In genomic region chr3:48635222-48636021, GRCh38 we compare ENCODE assay signal across 1 cellular context.
TF ChIP-seq lines count a peak whose summit lies in the region.

TSS of gene SLC26A6 (minus strand) at chr3:48635461. CDS start at chr3:48635393, 68 bp downstream.

TF ChIP-seq in WTC11, 78 proteins besides CTCF, POLR2A, EP300 and RAD21 (continued from another document):
- TF ChIP-seq FOXP1 (CRISPR knock-in tag; IDR thresholded peaks at IDR 0.05; ENCODE audit: borderline replicate concordance) (peak; percentile 67; the same call in 1 of the 2 replicates), ZNF263 (CRISPR knock-in tag; IDR thresholded peaks at IDR 0.05; ENCODE audit: low read depth) (0 out of 2 replicates have a peak, but pooled peaks have one; percentile 27), CREB1 (CRISPR knock-in tag; IDR thresholded peaks at IDR 0.05) (peak; percentile 70; the same call in 1 of the 2 replicates), FOXP4 (CRISPR knock-in tag; IDR thresholded peaks at IDR 0.05) (peak; percentile 81; the same call in 1 of the 2 replicates), ZNF219 (CRISPR knock-in tag; IDR thresholded peaks at IDR 0.05; ENCODE audit: borderline replicate concordance) (no peak), ZNF138 (CRISPR knock-in tag; conservative IDR thresholded peaks at IDR 0.05) (no peak), PRDM15 (CRISPR knock-in tag; IDR thresholded peaks at IDR 0.05) (peak; percentile 74), CBFB (CRISPR knock-in tag; IDR thresholded peaks at IDR 0.05; ENCODE audit: low read depth) (no peak), NFATC4 (CRISPR knock-in tag; IDR thresholded peaks at IDR 0.05) (no peak), GTF2I (CRISPR knock-in tag; conservative IDR thresholded peaks at IDR 0.05) (0 out of 2 replicates have a peak, but pooled peaks have one; percentile 14), MAX (CRISPR knock-in tag; IDR thresholded peaks at IDR 0.05) (peak; percentile 25; the same call in 1 of the 2 replicates), GABPB1 (CRISPR knock-in tag; IDR thresholded peaks at IDR 0.05) (0 out of 2 replicates have a peak, but pooled peaks have one; percentile 6), CREM (CRISPR knock-in tag; IDR thresholded peaks at IDR 0.05) (0 out of 2 replicates have a peak, but pooled peaks have one; percentile 33), RORB (CRISPR knock-in tag; IDR thresholded peaks at IDR 0.05) (no peak), MYBL2 (CRISPR knock-in tag; IDR thresholded peaks at IDR 0.05) (peak; percentile 67; the same call in 1 of the 2 replicates), FOXJ3 (CRISPR knock-in tag; IDR thresholded peaks at IDR 0.05; ENCODE audit: borderline replicate concordance) (no peak), JUN (CRISPR knock-in tag; IDR thresholded peaks at IDR 0.05) (no peak), ZNF232 (CRISPR knock-in tag; IDR thresholded peaks at IDR 0.05) (no peak; the same call in 1 of the 2 replicates), SP1 (CRISPR knock-in tag; conservative IDR thresholded peaks at IDR 0.05) (peak; percentile 88), ATF1 (CRISPR knock-in tag; IDR thresholded peaks at IDR 0.05) (no peak), RELA (CRISPR knock-in tag; IDR thresholded peaks at IDR 0.05; ENCODE audit: borderline replicate concordance) (no peak; the same call in 1 of the 2 replicates), KAT7 (CRISPR knock-in tag; IDR thresholded peaks at IDR 0.05; ENCODE audit: borderline replicate concordance) (peak; percentile 93; the same call in 1 of the 2 replicates)
- TF ChIP-seq, protein P1, sequence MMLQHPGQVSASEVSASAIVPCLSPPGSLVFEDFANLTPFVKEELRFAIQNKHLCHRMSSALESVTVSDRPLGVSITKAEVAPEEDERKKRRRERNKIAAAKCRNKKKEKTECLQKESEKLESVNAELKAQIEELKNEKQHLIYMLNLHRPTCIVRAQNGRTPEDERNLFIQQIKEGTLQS (CRISPR knock-in tag; conservative IDR thresholded peaks at IDR 0.05), result no peak
- TF ChIP-seq, protein P2, sequence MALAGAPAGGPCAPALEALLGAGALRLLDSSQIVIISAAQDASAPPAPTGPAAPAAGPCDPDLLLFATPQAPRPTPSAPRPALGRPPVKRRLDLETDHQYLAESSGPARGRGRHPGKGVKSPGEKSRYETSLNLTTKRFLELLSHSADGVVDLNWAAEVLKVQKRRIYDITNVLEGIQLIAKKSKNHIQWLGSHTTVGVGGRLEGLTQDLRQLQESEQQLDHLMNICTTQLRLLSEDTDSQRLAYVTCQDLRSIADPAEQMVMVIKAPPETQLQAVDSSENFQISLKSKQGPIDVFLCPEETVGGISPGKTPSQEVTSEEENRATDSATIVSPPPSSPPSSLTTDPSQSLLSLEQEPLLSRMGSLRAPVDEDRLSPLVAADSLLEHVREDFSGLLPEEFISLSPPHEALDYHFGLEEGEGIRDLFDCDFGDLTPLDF (CRISPR knock-in tag; IDR thresholded peaks at IDR 0.05), result no peak; the same call in 1 of the 2 replicates
- TF ChIP-seq, protein P3, sequence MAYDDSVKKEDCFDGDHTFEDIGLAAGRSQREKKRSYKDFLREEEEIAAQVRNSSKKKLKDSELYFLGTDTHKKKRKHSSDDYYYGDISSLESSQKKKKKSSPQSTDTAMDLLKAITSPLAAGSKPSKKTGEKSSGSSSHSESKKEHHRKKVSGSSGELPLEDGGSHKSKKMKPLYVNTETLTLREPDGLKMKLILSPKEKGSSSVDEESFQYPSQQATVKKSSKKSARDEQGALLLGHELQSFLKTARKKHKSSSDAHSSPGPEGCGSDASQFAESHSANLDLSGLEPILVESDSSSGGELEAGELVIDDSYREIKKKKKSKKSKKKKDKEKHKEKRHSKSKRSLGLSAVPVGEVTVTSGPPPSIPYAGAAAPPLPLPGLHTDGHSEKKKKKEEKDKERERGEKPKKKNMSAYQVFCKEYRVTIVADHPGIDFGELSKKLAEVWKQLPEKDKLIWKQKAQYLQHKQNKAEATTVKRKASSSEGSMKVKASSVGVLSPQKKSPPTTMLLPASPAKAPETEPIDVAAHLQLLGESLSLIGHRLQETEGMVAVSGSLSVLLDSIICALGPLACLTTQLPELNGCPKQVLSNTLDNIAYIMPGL (CRISPR knock-in tag; IDR thresholded peaks at IDR 0.05), result peak; percentile 95
- TF ChIP-seq, protein P4, sequence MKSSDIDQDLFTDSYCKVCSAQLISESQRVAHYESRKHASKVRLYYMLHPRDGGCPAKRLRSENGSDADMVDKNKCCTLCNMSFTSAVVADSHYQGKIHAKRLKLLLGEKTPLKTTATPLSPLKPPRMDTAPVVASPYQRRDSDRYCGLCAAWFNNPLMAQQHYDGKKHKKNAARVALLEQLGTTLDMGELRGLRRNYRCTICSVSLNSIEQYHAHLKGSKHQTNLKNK (CRISPR knock-in tag; IDR thresholded peaks at IDR 0.05), result no peak
- TF ChIP-seq, protein P5, sequence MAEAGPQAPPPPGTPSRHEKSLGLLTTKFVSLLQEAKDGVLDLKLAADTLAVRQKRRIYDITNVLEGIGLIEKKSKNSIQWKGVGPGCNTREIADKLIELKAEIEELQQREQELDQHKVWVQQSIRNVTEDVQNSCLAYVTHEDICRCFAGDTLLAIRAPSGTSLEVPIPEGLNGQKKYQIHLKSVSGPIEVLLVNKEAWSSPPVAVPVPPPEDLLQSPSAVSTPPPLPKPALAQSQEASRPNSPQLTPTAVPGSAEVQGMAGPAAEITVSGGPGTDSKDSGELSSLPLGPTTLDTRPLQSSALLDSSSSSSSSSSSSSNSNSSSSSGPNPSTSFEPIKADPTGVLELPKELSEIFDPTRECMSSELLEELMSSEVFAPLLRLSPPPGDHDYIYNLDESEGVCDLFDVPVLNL (CRISPR knock-in tag; IDR thresholded peaks at IDR 0.05; ENCODE audit: borderline replicate concordance, low read depth), result 0 out of 2 replicates have a peak, but pooled peaks have one; percentile 17
